In the genomic region with DNA sequence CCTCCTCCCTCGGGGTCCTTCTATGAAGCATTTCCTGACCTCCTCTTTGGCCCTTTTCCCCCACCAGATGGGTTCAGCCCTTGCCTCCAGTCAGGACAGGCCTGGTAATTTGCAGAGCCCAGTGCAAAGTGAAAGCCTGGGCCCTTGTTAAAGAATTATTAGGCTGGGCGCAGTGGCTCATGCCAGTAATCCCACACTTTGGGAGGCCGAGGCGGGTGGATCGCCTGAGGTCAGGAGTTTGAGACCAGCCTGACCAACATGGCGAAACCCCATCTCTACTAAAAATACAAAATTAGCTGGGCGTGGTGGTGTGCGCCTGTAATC, we compare ENCODE assay signal across 1 cellular context. TPM values are rescaled to one million over a fixed set of nuclear protein-coding genes. Genes with fewer than 3 reads are reported as not detected.
"Had no signal": no experiment of that assay in that cellular context is flagged by ENCODE, and none has a peak within 500 bp of the region (broad histone marks: within the 10 kb centered on the region; RNA-seq: fewer than 3 reads in every experiment).

No MANE protein-coding gene starts in this region.

RNA-seq across cellular contexts. Expression of a gene that starts 8.8 kb away (rescaled TPM):
- polyA plus RNA-seq: naive thymus-derived CD8-positive, alpha-beta T cell had no signal
